ENCODE assay signal across 9 cellular contexts in genomic region chr7:150787321-150788281, GRCh38. TPM values are rescaled to one million over a fixed set of nuclear protein-coding genes. Genes with fewer than 3 reads are reported as not detected.
A peak's percentile ranks its signal among the peaks of the same experiment; 100 is the strongest.
DNase-seq lines count a peak whose midpoint lies in the region; ATAC-seq and TF ChIP-seq lines count a peak whose summit lies in the region.
"Had no signal": no experiment of that assay in that cellular context is flagged by ENCODE, and none has a peak within 500 bp of the region (broad histone marks: within the 10 kb centered on the region; RNA-seq: fewer than 3 reads in every experiment).

No MANE protein-coding gene starts in this region.

- H3K27ac Mint-ChIP-seq in GM23338: no peak overlapping the region
- H3K27ac Mint-ChIP-seq in stimulated activated naive B cell treated with anti-CD40 and anti-IgM and Interleukin-4, amounts not matched to agents 10 μg/mL and 1 μg/mL and 100 μg/mL, for 72 hours: peak overlapping the region; percentile 83
- H3K27ac Mint-ChIP-seq: activated B cell treated with CpG ODN at 0.5 μM for 24 hours had no signal

- H3K4me3 ChIP-seq in GM23338 (no peak overlapping the region), heart right ventricle (peak overlapping the region in 1 of 10 donors; percentile 8)

- H4K20me1 ChIP-seq in GM23338 (replicated peaks; ENCODE audit: insufficient read depth): no peaks in the 10 kb centered on the region; the same call in 1 of the 2 replicates

- no peaks in the 10 kb centered on the region for H3K36me3 ChIP-seq in GM23338 (ENCODE audit: insufficient read depth)
- peaks cover 0 to 14% (median 0%) of the 10 kb centered on the region in 9 donors for H3K36me3 ChIP-seq in heart right ventricle

- no peak overlapping the region for H2AFZ ChIP-seq in GM23338

- H3K27me3 ChIP-seq in GM23338 (ENCODE audit: insufficient read depth) (no peaks in the 10 kb centered on the region), heart right ventricle (no peaks in the 10 kb centered on the region)

- H3K36me3 Mint-ChIP-seq in GM23338 (ENCODE audit: low read depth): no peaks in the 10 kb centered on the region
- H3K36me3 Mint-ChIP-seq in stimulated activated naive B cell treated with anti-CD40 and anti-IgM and Interleukin-4, amounts not matched to agents 10 μg/mL and 1 μg/mL and 100 μg/mL, for 72 hours: no peaks in the 10 kb centered on the region

- no peak overlapping the region for H3K27ac ChIP-seq in GM23338 (ENCODE audit: low read depth)
- peak overlapping the region; percentile 3 to 91 (median 84) for H3K27ac ChIP-seq in heart right ventricle

- H3K4me1 Mint-ChIP-seq in GM23338: peaks cover 5% of the 10 kb centered on the region
- H3K4me1 Mint-ChIP-seq in stimulated activated naive B cell treated with anti-CD40 and anti-IgM and Interleukin-4, amounts not matched to agents 10 μg/mL and 1 μg/mL and 100 μg/mL, for 72 hours: peaks cover 7 to 23% of the 10 kb centered on the region in 2 donors

- H3K4me1 ChIP-seq in GM23338 (ENCODE audit: insufficient read depth) (no peaks in the 10 kb centered on the region), heart right ventricle (peaks cover 11 to 68% (median 54%) of the 10 kb centered on the region in 9 donors)

- H3K9me2 ChIP-seq in GM23338 (ENCODE audit: insufficient read depth): no peaks in the 10 kb centered on the region

- no peaks in the 10 kb centered on the region for H3K9me3 ChIP-seq in heart right ventricle

- peak in 1 of 2 experiments; percentile 62; a peak in 2 of 4 replicates for TF ChIP-seq CTCF in GM23338 (conservative IDR thresholded peaks at IDR 0.05; ENCODE audit: low read depth in 2 of 2)
- TF ChIP-seq CTCF in heart right ventricle (IDR thresholded peaks at IDR 0.05): peak in 4 of 9 donors; percentile 13 to 41 (median 32)

- H3K9me3 Mint-ChIP-seq in GM23338: no peaks in the 10 kb centered on the region; the same call in 2 of the 3 replicates
- H3K9me3 Mint-ChIP-seq in stimulated activated naive B cell treated with anti-CD40 and anti-IgM and Interleukin-4, amounts not matched to agents 10 μg/mL and 1 μg/mL and 100 μg/mL, for 72 hours: no peaks in the 10 kb centered on the region
- H3K9me3 Mint-ChIP-seq: activated B cell treated with CpG ODN at 0.5 μM for 24 hours had no signal

- H3K79me2 ChIP-seq in GM23338 (replicated peaks; ENCODE audit: insufficient read depth): no peaks in the 10 kb centered on the region

- no peak overlapping the region for H3K4me3 Mint-ChIP-seq in GM23338
- peak overlapping the region in 1 of 2 donors; percentile 0 for H3K4me3 Mint-ChIP-seq in stimulated activated naive B cell treated with anti-CD40 and anti-IgM and Interleukin-4, amounts not matched to agents 10 μg/mL and 1 μg/mL and 100 μg/mL, for 72 hours
- H3K4me3 Mint-ChIP-seq: activated B cell treated with CpG ODN at 0.5 μM for 24 hours had no signal

- intact Hi-C loops in heart right ventricle (cut with DNase I): loop anchor here in 2 of 10 donors (5.0 kb wide), 1 partner anchor 200 kb away; no protein-coding TSS in a partner anchor

- ATAC-seq in GM23338 (peak; percentile 78), heart right ventricle (peak; percentile 27 to 61 (median 52)), HG02973 (IDR thresholded peaks at IDR 0.05; ENCODE audit: unreplicated experiment) (no peak), HG03354 (IDR thresholded peaks at IDR 0.05; ENCODE audit: poor library complexity, severe bottlenecking, unreplicated experiment) (no peak), HG02571 (IDR thresholded peaks at IDR 0.05; ENCODE audit: unreplicated experiment) (no peak), GM21390 (IDR thresholded peaks at IDR 0.05; ENCODE audit: unreplicated experiment) (no peak)
- peak; percentile 74 for ATAC-seq in stimulated activated naive B cell treated with anti-CD40 and anti-IgM and Interleukin-4, amounts not matched to agents 10 μg/mL and 1 μg/mL and 100 μg/mL, for 72 hours (replicated peaks)

- DNase-seq in GM23338 (ENCODE audit: low spot score) (peak; percentile 33), NOMO-1 treated with dmso at 0.1 percent for 144 hours (lab: John Stamatoyannopoulos, UW; ENCODE audit: unreplicated experiment) (peak; percentile 66), heart right ventricle (peak; percentile 27 to 55)
- no peak for DNase-seq in stimulated activated naive B cell treated with anti-CD40 and anti-IgM and Interleukin-4, amounts not matched to agents 10 μg/mL and 1 μg/mL and 100 μg/mL, for 72 hours
- DNase-seq: activated B cell treated with CpG ODN at 0.5 μM for 24 hours had no signal

- no peak overlapping the region for H3K4me2 ChIP-seq in GM23338

- no peaks in the 10 kb centered on the region for H3F3A ChIP-seq in GM23338 (replicated peaks; ENCODE audit: low read depth)

- peaks cover 2% of the 10 kb centered on the region for H3K27me3 Mint-ChIP-seq in GM23338 (ENCODE audit: insufficient read depth, low read depth, poor library complexity)
- peaks cover 7 to 25% of the 10 kb centered on the region in 2 donors for H3K27me3 Mint-ChIP-seq in stimulated activated naive B cell treated with anti-CD40 and anti-IgM and Interleukin-4, amounts not matched to agents 10 μg/mL and 1 μg/mL and 100 μg/mL, for 72 hours

- WGBS in heart right ventricle, 2 donors: 33 to 38% methylated on average over 10 of the region's 10 CpGs

TF ChIP-seq in GM23338, 12 proteins besides CTCF, POLR2A, EP300 and RAD21 (continues in another document):
- no peak for TF ChIP-seq ZNF462 (CRISPR knock-in tag; IDR thresholded peaks at IDR 0.05)

RNA-seq across cellular contexts. Expression of gene TMEM176B, which starts 12.6 kb away (rescaled TPM):
- 0.35 and 0.47 TPM in 2 replicates for total RNA-seq in GM23338 (2014; rRNA removed; shearing (Covaris generic))
- 0.42 and 0.83 TPM in 2 replicates for polyA plus RNA-seq in GM23338 (2016; fragmentation: Nextera tagmentation; extraction: Ambion mirVana)
- total RNA-seq in heart right ventricle: 100 to 1,000 TPM in 2 of 10 donors, 10 to 100 TPM in 8; 19.6 to 149 (median 52.6) TPM
- 10 to 100 TPM; 15.9 to 24.8 TPM for polyA plus RNA-seq in heart right ventricle

RNA-seq across cellular contexts. Expression of gene TMEM176A, which starts 13.0 kb away (rescaled TPM):
- total RNA-seq in GM23338 (2014; rRNA removed; shearing (Covaris generic)): not detected in 2 replicates
- 0.34 and 0.66 TPM in 2 replicates for polyA plus RNA-seq in GM23338 (2016; fragmentation: Nextera tagmentation; extraction: Ambion mirVana)
- 10 to 100 TPM; 12.1 to 86.6 (median 22.2) TPM for total RNA-seq in heart right ventricle
- 10 to 100 TPM; 16.8 to 19.2 TPM for polyA plus RNA-seq in heart right ventricle
- total RNA-seq: activated B cell treated with CpG ODN at 0.5 μM for 24 hours had no signal

RNA-seq across cellular contexts. Expression of gene GIMAP5, which starts 50.4 kb away (rescaled TPM):
- not detected in 2 replicates for total RNA-seq in GM23338 (2014; rRNA removed; shearing (Covaris generic))
- polyA plus RNA-seq in GM23338 (2016; fragmentation: Nextera tagmentation; extraction: Ambion mirVana) (not detected in 2 replicates), heart right ventricle (10 to 100 TPM; 22.9 to 35.0 TPM)
- 10 to 100 TPM in 7 of 10 donors, 1 to 10 TPM in 3; 6.5 to 27.2 (median 11.8) TPM for total RNA-seq in heart right ventricle

Comparison
In these comparisons a context has a peak if more than half of its experiments do, and no peak if none do; other contexts are left out.
1. ATAC-seq: peak in GM23338 (single experiment), heart right ventricle (8 of 8) and stimulated activated naive B cell treated with anti-CD40 and anti-IgM and Interleukin-4, amounts not matched to agents 10 μg/mL and 1 μg/mL and 100 μg/mL, for 72 hours (2 of 2); none in HG02973 (single experiment), HG03354 (single experiment), HG02571 (single experiment) and GM21390 (single experiment).
2. RNA of gene TMEM176B, which starts 12.6 kb away (total RNA-seq): 19.6 to 149 TPM in heart right ventricle; 0.35 to 0.47 TPM in GM23338; every median in the first group is over 10 times any median in the second.
3. RNA of gene TMEM176A, which starts 13.0 kb away (total RNA-seq): 12.1 to 86.6 TPM in heart right ventricle; not detected in GM23338; every median in the first group is over 10 times any median in the second.